8 cellular contexts compared by ENCODE assay signal in the genomic region with DNA sequence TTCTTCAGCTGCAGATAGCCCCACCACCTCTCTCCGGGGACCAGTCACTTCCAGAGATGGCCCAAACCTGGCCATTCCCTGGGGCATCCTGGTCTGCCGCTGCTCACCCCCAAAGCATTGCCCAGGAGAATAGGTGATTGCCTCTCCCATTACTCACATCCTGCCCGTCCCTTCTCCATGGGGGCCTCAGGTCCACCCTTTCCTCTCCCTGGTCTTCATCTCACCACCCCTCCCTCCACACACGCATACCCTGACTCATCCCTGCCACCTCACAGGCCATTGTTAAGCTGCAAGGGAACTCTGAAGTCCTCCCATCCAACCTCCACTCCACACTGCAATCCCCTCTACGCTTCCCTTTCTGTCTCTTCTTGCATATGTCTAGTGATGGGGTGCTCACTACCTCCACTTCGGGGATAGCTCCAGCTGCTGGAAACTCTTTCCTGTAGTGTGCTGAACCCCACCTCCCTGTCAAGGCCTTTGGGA. TPM values are rescaled to one million over a fixed set of nuclear protein-coding genes. Genes with fewer than 3 reads are reported as not detected.
DNase-seq lines count a peak whose midpoint lies in the region; ATAC-seq and TF ChIP-seq lines count a peak whose summit lies in the region.

A gene with protein sequence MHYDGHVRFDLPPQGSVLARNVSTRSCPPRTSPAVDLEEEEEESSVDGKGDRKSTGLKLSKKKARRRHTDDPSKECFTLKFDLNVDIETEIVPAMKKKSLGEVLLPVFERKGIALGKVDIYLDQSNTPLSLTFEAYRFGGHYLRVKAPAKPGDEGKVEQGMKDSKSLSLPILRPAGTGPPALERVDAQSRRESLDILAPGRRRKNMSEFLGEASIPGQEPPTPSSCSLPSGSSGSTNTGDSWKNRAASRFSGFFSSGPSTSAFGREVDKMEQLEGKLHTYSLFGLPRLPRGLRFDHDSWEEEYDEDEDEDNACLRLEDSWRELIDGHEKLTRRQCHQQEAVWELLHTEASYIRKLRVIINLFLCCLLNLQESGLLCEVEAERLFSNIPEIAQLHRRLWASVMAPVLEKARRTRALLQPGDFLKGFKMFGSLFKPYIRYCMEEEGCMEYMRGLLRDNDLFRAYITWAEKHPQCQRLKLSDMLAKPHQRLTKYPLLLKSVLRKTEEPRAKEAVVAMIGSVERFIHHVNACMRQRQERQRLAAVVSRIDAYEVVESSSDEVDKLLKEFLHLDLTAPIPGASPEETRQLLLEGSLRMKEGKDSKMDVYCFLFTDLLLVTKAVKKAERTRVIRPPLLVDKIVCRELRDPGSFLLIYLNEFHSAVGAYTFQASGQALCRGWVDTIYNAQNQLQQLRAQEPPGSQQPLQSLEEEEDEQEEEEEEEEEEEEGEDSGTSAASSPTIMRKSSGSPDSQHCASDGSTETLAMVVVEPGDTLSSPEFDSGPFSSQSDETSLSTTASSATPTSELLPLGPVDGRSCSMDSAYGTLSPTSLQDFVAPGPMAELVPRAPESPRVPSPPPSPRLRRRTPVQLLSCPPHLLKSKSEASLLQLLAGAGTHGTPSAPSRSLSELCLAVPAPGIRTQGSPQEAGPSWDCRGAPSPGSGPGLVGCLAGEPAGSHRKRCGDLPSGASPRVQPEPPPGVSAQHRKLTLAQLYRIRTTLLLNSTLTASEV (minus strand): TSS at position 188 of the 483 bp plus-strand sequence. CDS start 14,096 bp downstream, outside the sequence.

- peak; percentile 47 for DNase-seq in H4 (ENCODE audit: low spot score)
- no peak for DNase-seq in T-cell
- DNase-seq in fibroblast of peridontal ligament (ENCODE audit: extremely low read depth) = peak; percentile 39
- DNase-seq in neural progenitor cell (ENCODE audit: low spot score) = no peak
- DNase-seq in Kasumi-1 (lab: John Stamatoyannopoulos, UW) = no peak
- DNase-seq in COLO829 (ENCODE audit: low spot score) = no peak
- no peak for DNase-seq in NCI-H82 treated with DMSO at 0.1 percent for 48 hours (lab: John Stamatoyannopoulos, UW; ENCODE audit: unreplicated experiment)
- DNase-seq in SK-N-DZ (ENCODE audit: low spot score) = no peak

- H3K4me2 ChIP-seq in neural progenitor cell = peak within 1 kb of the TSS; percentile 88

- H3K36me3 ChIP-seq in neural progenitor cell = no peaks in the 10 kb centered on the region

- no peaks in the 10 kb centered on the region for H3K36me3 Mint-ChIP-seq in T-cell
- H3K36me3 Mint-ChIP-seq in neural progenitor cell = no peaks in the 10 kb centered on the region

- no peak for ATAC-seq in T-cell (replicated peaks in 1 of 4)

- no peaks in the 10 kb centered on the region for H3K9me3 ChIP-seq in neural progenitor cell (ENCODE audit: low read depth)

- no peak within 1 kb of the TSS for H3K9ac ChIP-seq in neural progenitor cell

- no peaks in the 10 kb centered on the region for H3K79me2 ChIP-seq in neural progenitor cell (ENCODE audit: low read depth)

- CTCF ChIA-PET in T-cell (lab: Charles Lee) = interaction anchor here (0.5 to 1.5 kb wide), 4 partner anchors 10 to 153 kb away, joined by 3 to 5 read pairs (median 4); no protein-coding TSS in a partner anchor

- H3K27me3 Mint-ChIP-seq in T-cell (peaks cover 4 to 8% of the 10 kb centered on the region in 2 donors), neural progenitor cell (ENCODE audit: insufficient read depth, low read depth) (peaks cover 8% of the 10 kb centered on the region)

- POLR2A ChIA-PET in T-cell (lab: Charles Lee) = no interaction called here

- H4K20me1 ChIP-seq in neural progenitor cell (ENCODE audit: low read depth) = peaks cover 13% of the 10 kb centered on the region

- H3K4me1 Mint-ChIP-seq in T-cell (peaks cover 21 to 37% (median 25%) of the 10 kb centered on the region in 3 donors), neural progenitor cell (peaks cover 18% of the 10 kb centered on the region)

- peaks cover 26% of the 10 kb centered on the region for H3K27me3 ChIP-seq in neural progenitor cell

- no peak for TF ChIP-seq CTCF in neural progenitor cell (IDR thresholded peaks at IDR 0.05)

- H3K4me3 Mint-ChIP-seq in T-cell (peak within 1 kb of the TSS; percentile 67 to 81 (median 71)), neural progenitor cell (peak within 1 kb of the TSS; percentile 79)

- peaks cover 19% of the 10 kb centered on the region for H3F3A ChIP-seq in neural progenitor cell (ENCODE audit: low read depth)

- peaks cover 6% of the 10 kb centered on the region for H3K4me1 ChIP-seq in neural progenitor cell

- H3K27ac Mint-ChIP-seq in T-cell = peak within 1 kb of the TSS; percentile 72 to 83
- H3K27ac Mint-ChIP-seq in neural progenitor cell = no peak within 1 kb of the TSS

- peak within 1 kb of the TSS; percentile 79 for H3K4me3 ChIP-seq in neural progenitor cell

- no peaks in the 10 kb centered on the region for H3K9me3 Mint-ChIP-seq in T-cell
- H3K9me3 Mint-ChIP-seq in neural progenitor cell = no peaks in the 10 kb centered on the region

- H3K27ac ChIP-seq in neural progenitor cell = no peak within 1 kb of the TSS

- H2AFZ ChIP-seq in neural progenitor cell (replicated peaks) = peak within 1 kb of the TSS; percentile 75

RNA-seq across cellular contexts. Expression of the gene that starts here (rescaled TPM):
- 1.3 and 1.6 TPM in 2 replicates for total RNA-seq in H4 (2014; rRNA removed; shearing (Covaris generic))
- total RNA-seq in T-cell (10 to 100 TPM in 1 of 5 donors, 1 to 10 TPM in 4; 7.1 to 18.2 (median 8.4) TPM), neural progenitor cell (ENCODE audit: low replicate concordance) (7.4 and 25.9 TPM in 2 replicates)
- 4.5 and 5.1 TPM in 2 replicates for polyA plus RNA-seq in SK-N-DZ (2014; cell fraction: cytosol; rRNA removed)
- 25.6 and 27.2 TPM in 2 replicates for polyA plus RNA-seq in SK-N-DZ (2014; cell fraction: nucleus; rRNA removed)

Comparison
In these comparisons a context has a peak if more than half of its experiments do, and no peak if none do; other contexts are left out.
1. DNase-seq: peak in H4 (single experiment) and fibroblast of peridontal ligament (single experiment); none in T-cell (0 of 34), neural progenitor cell (single experiment), Kasumi-1 (0 of 2), COLO829 (single experiment), NCI-H82 treated with DMSO at 0.1 percent for 48 hours (single experiment) and SK-N-DZ (single experiment).